Comparison of ENCODE assay signal across 1 cellular context in genomic region chr20:32470025-32470861, GRCh38.
TF ChIP-seq lines count a peak whose summit lies in the region.

No MANE protein-coding gene starts in this region.

TF ChIP-seq in GM23338, 12 proteins besides CTCF, POLR2A, EP300 and RAD21 (continued from another document):
- TF ChIP-seq ZNF462 (CRISPR knock-in tag; IDR thresholded peaks at IDR 0.05) (no peak), POLR2AphosphoS5 (IDR thresholded peaks at IDR 0.05; ENCODE audit: low read depth) (no peak), NANOG (IDR thresholded peaks at IDR 0.05; ENCODE audit: borderline replicate concordance) (no peak), ZNF114 (CRISPR knock-in tag; IDR thresholded peaks at IDR 0.05) (no peak), REST (IDR thresholded peaks at IDR 0.05; ENCODE audit: unreplicated experiment) (no peak), EZH2 (IDR thresholded peaks at IDR 0.05; ENCODE audit: low read depth, unreplicated experiment) (no peak)
